Comparison of ENCODE assay signal across 8 cellular contexts in genomic region chr19:5951338-5951861, GRCh38. TPM values are rescaled to one million over a fixed set of nuclear protein-coding genes. Genes with fewer than 3 reads are reported as not detected.
DNase-seq lines count a peak whose midpoint lies in the region; ATAC-seq and TF ChIP-seq lines count a peak whose summit lies in the region.

No MANE protein-coding gene starts in this region.

- peak overlapping the region; percentile 98 for H3K27ac Mint-ChIP-seq in activated T-cell treated with anti-CD3 and anti-CD28 coated beads, Interleukin-2, amount 50 U/mL, for 72 hours
- H3K27ac Mint-ChIP-seq in activated T-helper 2 cell treated with anti-CD3 and anti-CD28 coated beads, Interferon-gamma antibody, Interleukin-2, Interleukin-4, amounts not matched to agents 10 μg/mL and 5 μg/mL and 100 μg/mL, durations not matched to agents 14 hours and 24 hours and 36 hours: peak overlapping the region; percentile 85

- TF ChIP-seq EP300 in tibial nerve (IDR thresholded peaks at IDR 0.05): no peak

- peak overlapping the region in 1 of 4 donors; percentile 4 for H3K4me3 ChIP-seq in tibial nerve
- no peak overlapping the region for H3K4me3 ChIP-seq in thyroid gland (replicated peaks in 1 of 3)

- TF ChIP-seq POLR2A in tibial nerve (IDR thresholded peaks at IDR 0.05) (no peak), thyroid gland (IDR thresholded peaks at IDR 0.05) (no peak)

- WGBS in tibial nerve, 2 donors: 18 to 29% methylated on average over 16 to 19 of the region's 19 CpGs
- 61% methylated on average over 19 of the region's 19 CpGs for WGBS in thyroid gland, 2 donors

- H3K27ac ChIP-seq in tibial nerve (peak overlapping the region; percentile 33 to 92 (median 62)), thyroid gland (peak overlapping the region in 1 of 3 donors; percentile 37)

- H3K9me3 Mint-ChIP-seq in activated T-cell treated with anti-CD3 and anti-CD28 coated beads, Interleukin-2, amount 50 U/mL, for 72 hours: no peaks in the 10 kb centered on the region
- H3K9me3 Mint-ChIP-seq in activated T-helper 2 cell treated with anti-CD3 and anti-CD28 coated beads, Interferon-gamma antibody, Interleukin-2, Interleukin-4, amounts not matched to agents 10 μg/mL and 5 μg/mL and 100 μg/mL, durations not matched to agents 14 hours and 24 hours and 36 hours: no peaks in the 10 kb centered on the region

- TF ChIP-seq CTCF in tibial nerve (IDR thresholded peaks at IDR 0.05): no peak
- no peak for TF ChIP-seq CTCF in thyroid gland (IDR thresholded peaks at IDR 0.05)

- H3K4me1 ChIP-seq in tibial nerve (peaks cover 0 to 99% (median 81%) of the 10 kb centered on the region in 4 donors), thyroid gland (peaks cover 83 to 92% of the 10 kb centered on the region in 2 donors)

- H3K27me3 ChIP-seq in tibial nerve (no peaks in the 10 kb centered on the region), thyroid gland (no peaks in the 10 kb centered on the region)

- peaks cover 97% of the 10 kb centered on the region for H3K4me1 Mint-ChIP-seq in activated T-cell treated with anti-CD3 and anti-CD28 coated beads, Interleukin-2, amount 50 U/mL, for 72 hours (ENCODE audit: low read depth)
- H3K4me1 Mint-ChIP-seq in activated T-helper 2 cell treated with anti-CD3 and anti-CD28 coated beads, Interferon-gamma antibody, Interleukin-2, Interleukin-4, amounts not matched to agents 10 μg/mL and 5 μg/mL and 100 μg/mL, durations not matched to agents 14 hours and 24 hours and 36 hours (ENCODE audit: low read depth): peaks cover 70% of the 10 kb centered on the region

- H3K4me3 Mint-ChIP-seq in activated T-cell treated with anti-CD3 and anti-CD28 coated beads, Interleukin-2, amount 50 U/mL, for 72 hours: peak overlapping the region; percentile 57 to 85
- H3K4me3 Mint-ChIP-seq in activated T-helper 2 cell treated with anti-CD3 and anti-CD28 coated beads, Interferon-gamma antibody, Interleukin-2, Interleukin-4, amounts not matched to agents 10 μg/mL and 5 μg/mL and 100 μg/mL, durations not matched to agents 14 hours and 24 hours and 36 hours (ENCODE audit: low read depth): no peak overlapping the region

- no peaks in the 10 kb centered on the region for H3K27me3 Mint-ChIP-seq in activated T-cell treated with anti-CD3 and anti-CD28 coated beads, Interleukin-2, amount 50 U/mL, for 72 hours (ENCODE audit: low read depth)
- H3K27me3 Mint-ChIP-seq in activated T-helper 2 cell treated with anti-CD3 and anti-CD28 coated beads, Interferon-gamma antibody, Interleukin-2, Interleukin-4, amounts not matched to agents 10 μg/mL and 5 μg/mL and 100 μg/mL, durations not matched to agents 14 hours and 24 hours and 36 hours (ENCODE audit: low read depth): no peaks in the 10 kb centered on the region

- no peak for ATAC-seq in activated T-cell treated with anti-CD3 and anti-CD28 coated beads, Interleukin-2, amount 50 U/mL, for 72 hours (replicated peaks in 1 of 2)

- no peak for DNase-seq in activated T-cell treated with anti-CD3 and anti-CD28 coated beads, Interleukin-2, amount 50 U/mL, for 72 hours
- DNase-seq in activated T-cell treated with anti-CD3 and anti-CD28 coated beads, Interleukin-2, amount 50 U/mL, for 1 hour: no peak
- no peak for DNase-seq in activated T-helper 2 cell treated with anti-CD3 and anti-CD28 coated beads, Interferon-gamma antibody, Interleukin-2, Interleukin-4, amounts not matched to agents 10 μg/mL and 5 μg/mL and 100 μg/mL, durations not matched to agents 14 hours and 24 hours and 36 hours (ENCODE audit: low spot score)
- peak; percentile 79 for DNase-seq in left kidney (ENCODE audit: low read depth, low spot score)
- DNase-seq in tibial nerve (ENCODE audit: low spot score in 2 of 2): no peak
- DNase-seq in thyroid gland: no peak
- DNase-seq in NCI-H1694 (lab: John Stamatoyannopoulos, UW): no peak
- no peak for DNase-seq in DMS53 (lab: John Stamatoyannopoulos, UW)

- H3K9me3 ChIP-seq in tibial nerve: no peaks in the 10 kb centered on the region
- no peaks in the 10 kb centered on the region for H3K9me3 ChIP-seq in thyroid gland

- no peaks in the 10 kb centered on the region for H3K36me3 ChIP-seq in tibial nerve
- no peaks in the 10 kb centered on the region for H3K36me3 ChIP-seq in thyroid gland

- intact Hi-C loops in activated T-helper 2 cell treated with anti-CD3 and anti-CD28 coated beads, Interferon-gamma antibody, Interleukin-2, Interleukin-4, amounts not matched to agents 10 μg/mL and 5 μg/mL and 100 μg/mL, durations not matched to agents 14 hours and 24 hours and 36 hours (cut with micrococcal nuclease): no loop called here
- intact Hi-C loops in thyroid gland (cut with DNase I): no loop called here

- H3K36me3 Mint-ChIP-seq in activated T-cell treated with anti-CD3 and anti-CD28 coated beads, Interleukin-2, amount 50 U/mL, for 72 hours (ENCODE audit: insufficient read depth in 2 of 2): peaks cover 0 to 3% of the 10 kb centered on the region in 2 donors
- peaks cover 62% of the 10 kb centered on the region for H3K36me3 Mint-ChIP-seq in activated T-helper 2 cell treated with anti-CD3 and anti-CD28 coated beads, Interferon-gamma antibody, Interleukin-2, Interleukin-4, amounts not matched to agents 10 μg/mL and 5 μg/mL and 100 μg/mL, durations not matched to agents 14 hours and 24 hours and 36 hours (ENCODE audit: low read depth)

RNA-seq across cellular contexts. Expression of gene RANBP3, which starts 26.5 kb away (rescaled TPM):
- total RNA-seq in activated T-cell treated with anti-CD3 and anti-CD28 coated beads, Interleukin-2, amount 50 U/mL, for 72 hours: 100 to 1,000 TPM in 1 of 2 donors, 10 to 100 TPM in 1; 89.2 to 108 TPM
- 98.2 and 105 TPM in 2 replicates for total RNA-seq in activated T-helper 2 cell treated with anti-CD3 and anti-CD28 coated beads, Interferon-gamma antibody, Interleukin-2, Interleukin-4, amounts not matched to agents 10 μg/mL and 5 μg/mL and 100 μg/mL, durations not matched to agents 14 hours and 24 hours and 36 hours
- total RNA-seq in tibial nerve (100 to 1,000 TPM in 2 of 4 donors, 10 to 100 TPM in 2; 75.4 to 129 (median 95.6) TPM), thyroid gland (100 to 1,000 TPM in 1 of 4 donors, 10 to 100 TPM in 3; 57.8 to 148 (median 82.7) TPM)

RNA-seq across cellular contexts. Expression of gene CAPS, which starts 37.3 kb away (rescaled TPM):
- 10 to 100 TPM; 12.9 to 20.9 TPM for total RNA-seq in activated T-cell treated with anti-CD3 and anti-CD28 coated beads, Interleukin-2, amount 50 U/mL, for 72 hours
- total RNA-seq in activated T-helper 2 cell treated with anti-CD3 and anti-CD28 coated beads, Interferon-gamma antibody, Interleukin-2, Interleukin-4, amounts not matched to agents 10 μg/mL and 5 μg/mL and 100 μg/mL, durations not matched to agents 14 hours and 24 hours and 36 hours: 3.3 and 4.8 TPM in 2 replicates
- total RNA-seq in tibial nerve (10 to 100 TPM; 67.5 to 95.0 (median 77.4) TPM), thyroid gland (10 to 100 TPM in 3 of 4 donors, 1 to 10 TPM in 1; 9.0 to 48.8 (median 26.3) TPM)

RNA-seq across cellular contexts. Expression of gene VMAC, which starts 46.7 kb away (rescaled TPM):
- 10 to 100 TPM in 1 of 2 donors, 1 to 10 TPM in 1; 8.7 to 10.5 TPM for total RNA-seq in activated T-cell treated with anti-CD3 and anti-CD28 coated beads, Interleukin-2, amount 50 U/mL, for 72 hours
- total RNA-seq in activated T-helper 2 cell treated with anti-CD3 and anti-CD28 coated beads, Interferon-gamma antibody, Interleukin-2, Interleukin-4, amounts not matched to agents 10 μg/mL and 5 μg/mL and 100 μg/mL, durations not matched to agents 14 hours and 24 hours and 36 hours: 3.1 and 3.8 TPM in 2 replicates
- total RNA-seq in tibial nerve: 10 to 100 TPM in 3 of 4 donors, 1 to 10 TPM in 1; 8.3 to 16.7 (median 13.9) TPM
- total RNA-seq in thyroid gland: 10 to 100 TPM; 14.3 to 27.2 (median 17.8) TPM

RNA-seq across cellular contexts. Expression of gene NDUFA11, which starts 47.8 kb away (rescaled TPM):
- total RNA-seq in activated T-cell treated with anti-CD3 and anti-CD28 coated beads, Interleukin-2, amount 50 U/mL, for 72 hours: 100 to 1,000 TPM; 158 to 174 TPM
- total RNA-seq in activated T-helper 2 cell treated with anti-CD3 and anti-CD28 coated beads, Interferon-gamma antibody, Interleukin-2, Interleukin-4, amounts not matched to agents 10 μg/mL and 5 μg/mL and 100 μg/mL, durations not matched to agents 14 hours and 24 hours and 36 hours: 230 and 246 TPM in 2 replicates
- total RNA-seq in tibial nerve: 100 to 1,000 TPM; 184 to 350 (median 216) TPM
- 100 to 1,000 TPM; 115 to 325 (median 195) TPM for total RNA-seq in thyroid gland
